ENCODE assay signal across 15 cellular contexts in genomic region chr3:52353291-52353855, GRCh38. TPM values are rescaled to one million over a fixed set of nuclear protein-coding genes. Genes with fewer than 3 reads are reported as not detected.
DNase-seq lines count a peak whose midpoint lies in the region; ATAC-seq and TF ChIP-seq lines count a peak whose summit lies in the region.
"Had no signal": no experiment of that assay in that cellular context is flagged by ENCODE, and none has a peak within 500 bp of the region (broad histone marks: within the 10 kb centered on the region; RNA-seq: fewer than 3 reads in every experiment).

No MANE protein-coding gene starts in this region.

- no peak overlapping the region for H2BK5ac ChIP-seq in neuronal stem cell (ENCODE audit: low read length)

- no peaks in the 10 kb centered on the region for H3K9me3 Mint-ChIP-seq in chondrocyte (ENCODE audit: low read depth)
- no peaks in the 10 kb centered on the region for H3K9me3 Mint-ChIP-seq in activated T-helper 2 cell treated with anti-CD3 and anti-CD28 coated beads, Interferon-gamma antibody, Interleukin-2, Interleukin-4, amounts not matched to agents 10 μg/mL and 5 μg/mL and 100 μg/mL, durations not matched to agents 14 hours and 24 hours and 36 hours
- H3K9me3 Mint-ChIP-seq: CD4-positive, CD25-positive, alpha-beta regulatory T cell; IgD-negative memory B cell had no signal

- H3K27me3 ChIP-seq in neuronal stem cell (ENCODE audit: control insufficient read depth in 3 of 3, insufficient read depth in 3 of 3, low read depth in 1 of 3, low read length in 3 of 3) (no peaks in the 10 kb centered on the region), aorta (ENCODE audit: control insufficient read depth in 1 of 2, insufficient read depth in 2 of 2, low read length in 1 of 2) (no peaks in the 10 kb centered on the region)
- H3K27me3 ChIP-seq: BLaER1 treated with 17β-estradiol and CSF1 and Interleukin-3, amounts not matched to agents 10 nM and 100 nM had no signal

- DNase-seq in left ventricle myocardium superior = peak; percentile 26
- no peak for DNase-seq in Right ventricle myocardium inferior (ENCODE audit: missing footprints)
- peak; percentile 91 for DNase-seq in chondrocyte (ENCODE audit: low spot score)
- no peak for DNase-seq in neuronal stem cell (ENCODE audit: low spot score)
- peak; percentile 42 to 67 for DNase-seq in aorta
- no peak for DNase-seq in activated T-helper 2 cell treated with anti-CD3 and anti-CD28 coated beads, Interferon-gamma antibody, Interleukin-2, Interleukin-4, amounts not matched to agents 10 μg/mL and 5 μg/mL and 100 μg/mL, durations not matched to agents 14 hours and 24 hours and 36 hours (ENCODE audit: low spot score)
- DNase-seq: Caco-2; CD4-positive, CD25-positive, alpha-beta regulatory T cell; GM23248 had no signal

- H3K4ac ChIP-seq in neuronal stem cell (ENCODE audit: low read length) = no peak overlapping the region

- H3K4me2 ChIP-seq in neuronal stem cell (ENCODE audit: insufficient read depth, low read length, poor library complexity, severe bottlenecking) = no peak overlapping the region
- H3K4me2 ChIP-seq: BLaER1 treated with 17β-estradiol and CSF1 and Interleukin-3, amounts not matched to agents 10 nM and 100 nM had no signal

- H3K27ac Mint-ChIP-seq in chondrocyte (ENCODE audit: unreplicated experiment) = no peak overlapping the region
- no peak overlapping the region for H3K27ac Mint-ChIP-seq in activated T-helper 2 cell treated with anti-CD3 and anti-CD28 coated beads, Interferon-gamma antibody, Interleukin-2, Interleukin-4, amounts not matched to agents 10 μg/mL and 5 μg/mL and 100 μg/mL, durations not matched to agents 14 hours and 24 hours and 36 hours
- H3K27ac Mint-ChIP-seq: B cell; CD4-positive, CD25-positive, alpha-beta regulatory T cell; IgD-negative memory B cell had no signal

- no peaks in the 10 kb centered on the region for H3K27me3 Mint-ChIP-seq in chondrocyte (ENCODE audit: low read depth)
- H3K27me3 Mint-ChIP-seq in activated T-helper 2 cell treated with anti-CD3 and anti-CD28 coated beads, Interferon-gamma antibody, Interleukin-2, Interleukin-4, amounts not matched to agents 10 μg/mL and 5 μg/mL and 100 μg/mL, durations not matched to agents 14 hours and 24 hours and 36 hours (ENCODE audit: low read depth) = no peaks in the 10 kb centered on the region
- H3K27me3 Mint-ChIP-seq: B cell; CD4-positive, CD25-positive, alpha-beta regulatory T cell; IgD-negative memory B cell had no signal

- no peak overlapping the region for H4K91ac ChIP-seq in neuronal stem cell (ENCODE audit: low read depth, low read length, poor library complexity)

- H3K14ac ChIP-seq in neuronal stem cell (ENCODE audit: low read length) = peak overlapping the region; percentile 47

- peaks cover 5% of the 10 kb centered on the region for H3K36me3 Mint-ChIP-seq in chondrocyte (ENCODE audit: low read depth)
- peaks cover 8% of the 10 kb centered on the region for H3K36me3 Mint-ChIP-seq in activated T-helper 2 cell treated with anti-CD3 and anti-CD28 coated beads, Interferon-gamma antibody, Interleukin-2, Interleukin-4, amounts not matched to agents 10 μg/mL and 5 μg/mL and 100 μg/mL, durations not matched to agents 14 hours and 24 hours and 36 hours (ENCODE audit: low read depth)

- H3K4me1 Mint-ChIP-seq in chondrocyte (ENCODE audit: low read depth) = no peaks in the 10 kb centered on the region
- no peaks in the 10 kb centered on the region for H3K4me1 Mint-ChIP-seq in activated T-helper 2 cell treated with anti-CD3 and anti-CD28 coated beads, Interferon-gamma antibody, Interleukin-2, Interleukin-4, amounts not matched to agents 10 μg/mL and 5 μg/mL and 100 μg/mL, durations not matched to agents 14 hours and 24 hours and 36 hours (ENCODE audit: low read depth)
- H3K4me1 Mint-ChIP-seq: B cell; CD4-positive, CD25-positive, alpha-beta regulatory T cell; IgD-negative memory B cell had no signal

- H2AFZ ChIP-seq in neuronal stem cell (ENCODE audit: low read length) = no peak overlapping the region
- H2AFZ ChIP-seq: GM23248 had no signal

- H3K18ac ChIP-seq in neuronal stem cell (ENCODE audit: low read length) = peak overlapping the region; percentile 19

- intact Hi-C loops in left ventricle myocardium superior (cut with micrococcal nuclease) = no loop called here
- intact Hi-C loops in Right ventricle myocardium inferior (cut with DNase I) = no loop called here
- intact Hi-C loops in aorta (cut with DNase I) = no loop called here
- intact Hi-C loops in activated T-helper 2 cell treated with anti-CD3 and anti-CD28 coated beads, Interferon-gamma antibody, Interleukin-2, Interleukin-4, amounts not matched to agents 10 μg/mL and 5 μg/mL and 100 μg/mL, durations not matched to agents 14 hours and 24 hours and 36 hours (cut with micrococcal nuclease) = no loop called here

- ATAC-seq in left ventricle myocardium superior = no peak
- ATAC-seq in Right ventricle myocardium inferior = no peak
- no peak for ATAC-seq in aorta (ENCODE audit: low FRiP score)
- no peak for ATAC-seq in HG03108 (IDR thresholded peaks at IDR 0.05; ENCODE audit: unreplicated experiment)
- ATAC-seq: HepG2 had no signal

- H3K4me3 ChIP-seq in neuronal stem cell (ENCODE audit: low read length in 2 of 2) (no peak overlapping the region), aorta (ENCODE audit: low read length in 2 of 2) (no peak overlapping the region)
- H3K4me3 ChIP-seq: BLaER1 treated with 17β-estradiol and CSF1 and Interleukin-3, amounts not matched to agents 10 nM and 100 nM; GM23248; HAP-1 had no signal

- H2BK15ac ChIP-seq in neuronal stem cell (ENCODE audit: low read length) = no peak overlapping the region

- no peak overlapping the region for H3K9ac ChIP-seq in neuronal stem cell (ENCODE audit: low read depth, low read length, poor library complexity)
- H3K9ac ChIP-seq: BLaER1 treated with 17β-estradiol and CSF1 and Interleukin-3, amounts not matched to agents 10 nM and 100 nM; GM23248 had no signal

- H2BK120ac ChIP-seq in neuronal stem cell (ENCODE audit: low read depth, low read length) = no peak overlapping the region

- H3K4me1 ChIP-seq in neuronal stem cell (ENCODE audit: control insufficient read depth in 2 of 2, insufficient read depth in 1 of 2, low read depth in 1 of 2, low read length in 2 of 2) = no peaks in the 10 kb centered on the region
- H3K4me1 ChIP-seq in aorta (ENCODE audit: control insufficient read depth in 1 of 2, insufficient read depth in 2 of 2, low read length in 2 of 2) = no peaks in the 10 kb centered on the region
- H3K4me1 ChIP-seq: Caco-2, HAP-1 had no signal

- no peak overlapping the region for H2AK5ac ChIP-seq in neuronal stem cell (ENCODE audit: low read depth, low read length)

- WGBS in neuronal stem cell (ENCODE audit: extremely low coverage in 2 of 2, insufficient read length in 2 of 2, insufficient replicate concordance in 1 of 2), 2 donors = no CpG with 5 or more reads among the region's 16 CpGs
- WGBS in aorta, 2 donors = 92 to 94% methylated on average over 16 of the region's 16 CpGs

- no peaks in the 10 kb centered on the region for H3K79me1 ChIP-seq in neuronal stem cell (ENCODE audit: low read depth, low read length)

- H3K36me3 ChIP-seq in neuronal stem cell (replicated peaks in 1 of 2; ENCODE audit: control insufficient read depth in 2 of 2, insufficient read depth in 2 of 2, low read length in 2 of 2) = peaks cover 2% of the 10 kb centered on the region in 2 donors
- no peaks in the 10 kb centered on the region for H3K36me3 ChIP-seq in aorta (ENCODE audit: control insufficient read depth in 1 of 2, insufficient read depth in 2 of 2, low read length in 1 of 2)
- H3K36me3 ChIP-seq: HAP-1 had no signal

- no peak overlapping the region for H3K27ac ChIP-seq in neuronal stem cell (replicated peaks; ENCODE audit: low read length)
- no peak overlapping the region for H3K27ac ChIP-seq in aorta (ENCODE audit: low read depth in 1 of 2, low read length in 2 of 2)
- H3K27ac ChIP-seq: BLaER1 treated with 17β-estradiol and CSF1 and Interleukin-3, amounts not matched to agents 10 nM and 100 nM; GM23248 had no signal

- H2BK12ac ChIP-seq in neuronal stem cell (ENCODE audit: low read length) = peak overlapping the region; percentile 42

- no peak overlapping the region for H4K8ac ChIP-seq in neuronal stem cell (ENCODE audit: low read depth, low read length)

- no peak for TF ChIP-seq CTCF in chondrocyte (IDR thresholded peaks at IDR 0.05)

- H3K4me3 Mint-ChIP-seq in chondrocyte (ENCODE audit: unreplicated experiment) = no peak overlapping the region
- no peak overlapping the region for H3K4me3 Mint-ChIP-seq in activated T-helper 2 cell treated with anti-CD3 and anti-CD28 coated beads, Interferon-gamma antibody, Interleukin-2, Interleukin-4, amounts not matched to agents 10 μg/mL and 5 μg/mL and 100 μg/mL, durations not matched to agents 14 hours and 24 hours and 36 hours (ENCODE audit: low read depth)
- H3K4me3 Mint-ChIP-seq: B cell; CD4-positive, CD25-positive, alpha-beta regulatory T cell; IgD-negative memory B cell had no signal

- H3K9me3 ChIP-seq in neuronal stem cell (replicated peaks in 1 of 2; ENCODE audit: control insufficient read depth in 2 of 2, insufficient read depth in 1 of 2, low read depth in 1 of 2, low read length in 2 of 2) (no peaks in the 10 kb centered on the region), aorta (ENCODE audit: control insufficient read depth, low read length) (no peaks in the 10 kb centered on the region)
- H3K9me3 ChIP-seq: BLaER1 treated with 17β-estradiol and CSF1 and Interleukin-3, amounts not matched to agents 10 nM and 100 nM; Caco-2; HAP-1 had no signal

- peak overlapping the region; percentile 81 for H3K23ac ChIP-seq in neuronal stem cell (ENCODE audit: low read depth, low read length, poor library complexity)

RNA-seq across cellular contexts. Expression of gene DNAH1, which starts 37.3 kb away (rescaled TPM):
- total RNA-seq in left ventricle myocardium superior (2.3 TPM), Right ventricle myocardium inferior (2.2 TPM), chondrocyte (5.0 to 9.4 TPM (median 5.4 TPM) in 3 replicates), aorta (10 to 100 TPM; 10.3 to 24.1 TPM)
- polyA plus RNA-seq in neuronal stem cell (2013, experiment 1 of 2) = 1.3 TPM
- 1.3 TPM for polyA plus RNA-seq in neuronal stem cell (2013, experiment 2 of 2)
- 10 to 100 TPM in 1 of 2 donors, under 1 TPM in 1; 0.88 to 11.3 TPM for polyA plus RNA-seq in aorta
- total RNA-seq in activated T-helper 2 cell treated with anti-CD3 and anti-CD28 coated beads, Interferon-gamma antibody, Interleukin-2, Interleukin-4, amounts not matched to agents 10 μg/mL and 5 μg/mL and 100 μg/mL, durations not matched to agents 14 hours and 24 hours and 36 hours = 9.8 and 11.1 TPM in 2 replicates

RNA-seq across cellular contexts. Expression of gene BAP1, which starts 56.4 kb away (rescaled TPM):
- total RNA-seq in left ventricle myocardium superior = 57.9 TPM
- 53.3 TPM for total RNA-seq in Right ventricle myocardium inferior
- 82.1 to 85.4 TPM (median 84.3 TPM) in 3 replicates for total RNA-seq in chondrocyte
- polyA plus RNA-seq in neuronal stem cell (2013, experiment 1 of 2) = 52.3 TPM
- polyA plus RNA-seq in neuronal stem cell (2013, experiment 2 of 2) = 51.8 TPM
- total RNA-seq in aorta = 10 to 100 TPM; 62.7 to 74.4 TPM
- 10 to 100 TPM; 29.4 to 99.6 TPM for polyA plus RNA-seq in aorta
- 106 and 108 TPM in 2 replicates for total RNA-seq in activated T-helper 2 cell treated with anti-CD3 and anti-CD28 coated beads, Interferon-gamma antibody, Interleukin-2, Interleukin-4, amounts not matched to agents 10 μg/mL and 5 μg/mL and 100 μg/mL, durations not matched to agents 14 hours and 24 hours and 36 hours

RNA-seq across cellular contexts. Expression of gene PHF7, which starts 57.1 kb away (rescaled TPM):
- total RNA-seq in left ventricle myocardium superior = 13.1 TPM
- 13.7 TPM for total RNA-seq in Right ventricle myocardium inferior
- 5.1 to 7.1 TPM (median 5.5 TPM) in 3 replicates for total RNA-seq in chondrocyte
- 23.3 TPM for polyA plus RNA-seq in neuronal stem cell (2013, experiment 1 of 2)
- 25.3 TPM for polyA plus RNA-seq in neuronal stem cell (2013, experiment 2 of 2)
- 1 to 10 TPM; 7.7 to 8.0 TPM for total RNA-seq in aorta
- 1 to 10 TPM; 7.1 to 8.5 TPM for polyA plus RNA-seq in aorta
- 11.5 and 12.5 TPM in 2 replicates for total RNA-seq in activated T-helper 2 cell treated with anti-CD3 and anti-CD28 coated beads, Interferon-gamma antibody, Interleukin-2, Interleukin-4, amounts not matched to agents 10 μg/mL and 5 μg/mL and 100 μg/mL, durations not matched to agents 14 hours and 24 hours and 36 hours

Comparison
In these comparisons a context has a peak if more than half of its experiments do, and no peak if none do; other contexts are left out.
1. DNase-seq: peak in left ventricle myocardium superior (single experiment), chondrocyte (single experiment) and aorta (2 of 2); none in Right ventricle myocardium inferior (single experiment), neuronal stem cell (single experiment) and activated T-helper 2 cell treated with anti-CD3 and anti-CD28 coated beads, Interferon-gamma antibody, Interleukin-2, Interleukin-4, amounts not matched to agents 10 μg/mL and 5 μg/mL and 100 μg/mL, durations not matched to agents 14 hours and 24 hours and 36 hours (single experiment).